ENCODE assay signal across 1 cellular context in the genomic region with DNA sequence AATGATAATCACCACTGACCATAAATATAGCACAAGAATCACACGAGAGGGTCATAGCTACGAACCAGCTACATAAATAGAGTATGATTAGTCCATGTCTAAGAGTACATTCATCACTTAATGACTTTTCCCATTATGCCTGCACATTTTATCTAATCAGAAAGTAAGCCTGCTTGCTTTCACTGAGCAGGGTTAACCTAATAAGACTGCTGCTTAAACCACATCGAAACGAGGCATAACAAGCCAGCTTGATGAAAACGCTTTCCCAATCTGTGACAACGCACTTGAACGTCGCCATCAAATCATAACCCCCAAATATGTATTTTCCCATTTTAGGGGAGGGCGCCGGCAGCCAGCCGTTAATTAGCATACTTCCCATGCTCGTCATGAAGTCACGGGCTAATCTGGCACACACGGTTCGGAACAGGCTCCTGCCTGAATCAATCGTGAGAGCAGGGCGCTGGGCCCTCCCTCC.
TF ChIP-seq lines count a peak whose summit lies in the region.

No MANE protein-coding gene starts in this region.

TF ChIP-seq in H1, 55 proteins besides CTCF, POLR2A, EP300 and RAD21 (continued from another document):
- no peak for TF ChIP-seq ASH2L (IDR thresholded peaks at IDR 0.05; ENCODE audit: low read length)
- no peak for TF ChIP-seq CHD1 (IDR thresholded peaks at IDR 0.05; ENCODE audit: low read depth, low read length)
- no peak for TF ChIP-seq CTBP2 (IDR thresholded peaks at IDR 0.05; ENCODE audit: borderline replicate concordance, insufficient read depth, insufficient read length, low read length)
- no peak for TF ChIP-seq EZH2 (IDR thresholded peaks at IDR 0.05; ENCODE audit: low read depth, low read length, severe bottlenecking)
